15 cellular contexts compared by ENCODE assay signal in the genomic region with DNA sequence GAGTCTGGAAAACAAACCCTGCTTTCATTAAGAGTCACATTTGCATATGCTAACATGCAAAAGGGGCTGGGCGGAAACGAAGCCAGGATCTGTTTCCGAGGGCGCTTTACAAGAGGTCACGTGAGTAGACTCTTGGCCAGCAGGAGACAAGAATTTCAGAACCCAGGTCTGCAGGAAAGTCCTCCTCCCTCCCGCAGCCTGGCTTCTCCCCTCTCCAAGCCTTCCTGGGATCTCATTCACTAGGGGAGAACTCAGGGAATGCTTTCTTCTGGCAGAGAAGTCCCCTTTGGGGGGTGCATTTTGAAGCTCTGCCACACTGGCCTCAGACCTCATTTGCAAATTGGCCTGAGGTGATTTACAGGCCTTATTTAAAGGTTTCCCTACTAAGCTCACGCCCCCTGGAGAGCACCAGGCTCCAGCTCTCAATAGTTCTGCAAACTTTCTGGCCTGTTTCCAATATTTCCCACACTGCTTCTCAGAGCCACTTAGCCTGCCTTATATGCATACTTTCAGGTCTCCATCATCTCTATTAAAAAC. TPM values are rescaled to one million over a fixed set of nuclear protein-coding genes. Genes with fewer than 3 reads are reported as not detected.
DNase-seq lines count a peak whose midpoint lies in the region; ATAC-seq, FAIRE-seq and TF ChIP-seq lines count a peak whose summit lies in the region.
"Had no signal": no experiment of that assay in that cellular context is flagged by ENCODE, and none has a peak within 500 bp of the region (broad histone marks: within the 10 kb centered on the region; RNA-seq: fewer than 3 reads in every experiment).

No MANE protein-coding gene starts in this region.

- H3K36me3 ChIP-seq in GM23338 (ENCODE audit: insufficient read depth) (no peaks in the 10 kb centered on the region), H1 (ENCODE audit: control insufficient read depth in 2 of 4, insufficient read depth in 4 of 4, low read length in 3 of 4) (no peaks in the 10 kb centered on the region)

- H4K91ac ChIP-seq in H1 (replicated peaks; ENCODE audit: insufficient read length, low read length): no peak overlapping the region

- H3K9me2 ChIP-seq in GM23338 (ENCODE audit: insufficient read depth): peaks cover 4% of the 10 kb centered on the region; the same call in 1 of the 2 replicates

- no peak overlapping the region for H3K9ac ChIP-seq in H1 (replicated peaks in 1 of 4; ENCODE audit: extremely low read depth in 1 of 4, low read depth in 3 of 4, low read length in 3 of 4)

- H3K79me2 ChIP-seq in GM23338 (replicated peaks; ENCODE audit: insufficient read depth) (no peaks in the 10 kb centered on the region), H1 (ENCODE audit: control insufficient read depth in 1 of 2, insufficient read depth in 2 of 2, low read length in 2 of 2) (no peaks in the 10 kb centered on the region)

- POLR2A ChIA-PET in H1 (lab: Charles Lee; ENCODE audit: partially characterized antibody): interaction anchor here (1.0 to 1.6 kb wide), 4 partner anchors 13 to 47 kb away, joined by 3 to 5 read pairs (median 4); no protein-coding TSS in a partner anchor

- ATAC-seq in GM23338 (peak; percentile 86), HG02840 (IDR thresholded peaks at IDR 0.05; ENCODE audit: low FRiP score, unreplicated experiment) (no peak)
- ATAC-seq: body of pancreas had no signal

- no peak overlapping the region for H3K23ac ChIP-seq in H1 (ENCODE audit: insufficient read length)

- H2BK20ac ChIP-seq in H1 (ENCODE audit: low read length): no peak overlapping the region

- peak overlapping the region; percentile 67 for H2BK120ac ChIP-seq in H1 (replicated peaks; ENCODE audit: low read depth, low read length)

- no peak; a peak in 1 of 3 replicates for TF ChIP-seq EP300 in H1 (IDR thresholded peaks at IDR 0.05; ENCODE audit: borderline replicate concordance in 1 of 2, low read depth in 2 of 2, low read length in 2 of 2)

- H2AFZ ChIP-seq in GM23338 (no peak overlapping the region), H1 (ENCODE audit: low read length) (0 out of 2 replicates have a peak overlapping the region, but pooled peaks have one; percentile 87)

- H3K27me3 ChIP-seq in GM23338 (ENCODE audit: insufficient read depth) (no peaks in the 10 kb centered on the region), H1 (replicated peaks in 1 of 4; ENCODE audit: control insufficient read depth in 3 of 4, extremely low read depth in 1 of 4, insufficient read depth in 3 of 4, low read length in 3 of 4) (no peaks in the 10 kb centered on the region)
- H3K27me3 ChIP-seq: body of pancreas had no signal

- H3K27ac Mint-ChIP-seq in GM23338: peak overlapping the region; percentile 95

- no peak overlapping the region for H2AK5ac ChIP-seq in H1 (ENCODE audit: low read depth, low read length)

- WGBS in H1 (ENCODE audit: extremely low coverage in 1 of 2, insufficient coverage in 1 of 2, insufficient read length in 1 of 2, insufficient replicate concordance in 2 of 2, low coverage in 1 of 2, low lambda C conversion rate in 2 of 2, missing lambda C conversion rate in 1 of 2), 2 experiments: 15% methylated on average over 7 of the region's 7 CpGs; no CpG with 5 or more reads in 1 of the 2 experiments

- peak overlapping the region; percentile 47 for H4K5ac ChIP-seq in H1 (ENCODE audit: insufficient read length, low read depth, low read length)

- H3K4me1 Mint-ChIP-seq in GM23338: peaks cover 53% of the 10 kb centered on the region

- peak overlapping the region; percentile 36; the same call in 1 of the 2 replicates for H3K4me2 ChIP-seq in GM23338
- peak overlapping the region; percentile 45 to 48 for H3K4me2 ChIP-seq in H1 (ENCODE audit: insufficient read depth in 1 of 2, low read depth in 2 of 2, low read length in 2 of 2)

- H3K9me3 ChIP-seq in H1 (ENCODE audit: insufficient read depth in 2 of 2, low read depth in 1 of 2, low read length in 1 of 2): no peaks in the 10 kb centered on the region
- H3K9me3 ChIP-seq: body of pancreas had no signal

- H2BK15ac ChIP-seq in H1 (ENCODE audit: low read length): no peak overlapping the region

- H3F3A ChIP-seq in GM23338 (replicated peaks; ENCODE audit: low read depth): 0 out of 2 replicates have a peak, but pooled peaks cover 11% of the 10 kb centered on the region

- peak overlapping the region; percentile 48 for H3K4me3 Mint-ChIP-seq in GM23338

- peaks cover 3% of the 10 kb centered on the region for H3K27me3 Mint-ChIP-seq in GM23338 (ENCODE audit: insufficient read depth, low read depth, poor library complexity)

- H3K14ac ChIP-seq in H1 (ENCODE audit: insufficient read length): no peak overlapping the region

- no peaks in the 10 kb centered on the region; the same call in 2 of the 3 replicates for H3K9me3 Mint-ChIP-seq in GM23338

- H3K4me3 ChIP-seq in GM23338: no peak overlapping the region
- peak overlapping the region in 1 of 4 experiments; percentile 27; a peak in 3 of 8 replicates for H3K4me3 ChIP-seq in H1 (ENCODE audit: extremely low read depth in 1 of 4, insufficient read depth in 2 of 4, low read depth in 3 of 4, low read length in 4 of 4)
- H3K4me3 ChIP-seq: body of pancreas had no signal

- no peaks in the 10 kb centered on the region for H3K23me2 ChIP-seq in H1 (ENCODE audit: low read depth, low read length)

- no peaks in the 10 kb centered on the region for H3K79me1 ChIP-seq in H1 (ENCODE audit: low read depth, low read length)

- H3K4ac ChIP-seq in H1 (replicated peaks; ENCODE audit: insufficient read length, low read depth, low read length): no peak overlapping the region

- H4K20me1 ChIP-seq in GM23338 (replicated peaks; ENCODE audit: insufficient read depth): no peaks in the 10 kb centered on the region
- no peaks in the 10 kb centered on the region for H4K20me1 ChIP-seq in H1 (replicated peaks in 1 of 2; ENCODE audit: control insufficient read depth in 1 of 2, insufficient read depth in 2 of 2, low read length in 2 of 2)

- H3K18ac ChIP-seq in H1 (ENCODE audit: extremely low read depth, low read length): peak overlapping the region; percentile 74; the same call in 1 of the 2 replicates

- CTCF ChIA-PET in H1 (lab: Charles Lee; ENCODE audit: partially characterized antibody): interaction anchor here (0.5 to 2.1 kb wide), 9 partner anchors 35 to 139 kb away, joined by 3 to 7 read pairs (median 3); no protein-coding TSS in a partner anchor

- H2BK12ac ChIP-seq in H1 (ENCODE audit: low read depth, low read length): no peak overlapping the region; the same call in 1 of the 2 replicates

- H3K56ac ChIP-seq in H1 (replicated peaks; ENCODE audit: insufficient read length, low read depth, low read length): no peak overlapping the region

- no peak for TF ChIP-seq CTCF in GM23338 (conservative IDR thresholded peaks at IDR 0.05; ENCODE audit: low read depth in 2 of 2)
- no peak for TF ChIP-seq CTCF in H1 (IDR thresholded peaks at IDR 0.05; ENCODE audit: control extremely low read depth in 1 of 3, insufficient read depth in 1 of 3, low read depth in 1 of 3, low read length in 3 of 3)

- no peaks in the 10 kb centered on the region; the same call in 1 of the 3 replicates for H3K36me3 Mint-ChIP-seq in GM23338 (ENCODE audit: low read depth)

- no peak for TF ChIP-seq POLR2A in H1 (IDR thresholded peaks at IDR 0.05; ENCODE audit: control extremely low read depth in 1 of 2, low read depth in 2 of 2, low read length in 2 of 2)

- H3K27ac ChIP-seq in GM23338 (ENCODE audit: low read depth): peak overlapping the region; percentile 78
- peak overlapping the region; percentile 65; the same call in 1 of the 2 replicates for H3K27ac ChIP-seq in H1 (ENCODE audit: low read depth, low read length)
- H3K27ac ChIP-seq: body of pancreas, HL-60 had no signal

- H2BK5ac ChIP-seq in H1 (ENCODE audit: low read depth, low read length): peak overlapping the region; percentile 41; the same call in 1 of the 2 replicates

- H3K4me1 ChIP-seq in GM23338 (ENCODE audit: insufficient read depth) (peaks cover 39% of the 10 kb centered on the region), H1 (replicated peaks in 1 of 4; ENCODE audit: control insufficient read depth in 3 of 4, insufficient read depth in 4 of 4, low read length in 3 of 4) (peaks cover 2 to 30% (median 22%) of the 10 kb centered on the region in 4 experiments)

- DNase-seq in GM23338 (ENCODE audit: low spot score): peak; percentile 93
- DNase-seq in NCI-H345 treated with DMSO at 0.1 percent for 48 hours (lab: John Stamatoyannopoulos, UW; ENCODE audit: unreplicated experiment): peak; percentile 84
- DNase-seq in H1 (ENCODE audit: low read depth in 1 of 2, low spot score in 2 of 2): peak; percentile 62 to 78
- peak; percentile 36 for DNase-seq in non-pigmented ciliary epithelial cell (ENCODE audit: low read depth)
- DNase-seq in GM03348 (ENCODE audit: low spot score): no peak
- no peak for DNase-seq in SHP77 treated with DMSO at 0.1 percent for 48 hours (lab: John Stamatoyannopoulos, UW)
- DNase-seq in activated naive CD4-positive, alpha-beta T cell treated with Interleukin-2 at 50 U/mL for 16 hours: no peak
- DNase-seq: body of pancreas, NCI-H2107, SW 1271 had no signal

- peak; percentile 81 for FAIRE-seq in H1 (lab: Jason Lieb, UNC)
- FAIRE-seq: frontal cortex had no signal

- peak in 1 of 2 experiments; percentile 1; a peak in 1 of 4 replicates for TF ChIP-seq RAD21 in H1 (IDR thresholded peaks at IDR 0.05 in 1 of 2, conservative IDR thresholded peaks at IDR 0.05 in 1 of 2; ENCODE audit: low read depth in 2 of 2, low read length in 2 of 2)

- no peak overlapping the region for H4K8ac ChIP-seq in H1 (ENCODE audit: extremely low read depth, insufficient read depth, low read length)

TF ChIP-seq in GM23338, 12 proteins besides CTCF, POLR2A, EP300 and RAD21 (continues in another document):
- TF ChIP-seq JUNB (IDR thresholded peaks at IDR 0.05; ENCODE audit: unreplicated experiment) (no peak), ZNF114 (CRISPR knock-in tag; IDR thresholded peaks at IDR 0.05) (peak; percentile 91; the same call in 1 of the 2 replicates)

TF ChIP-seq in H1, 55 proteins besides CTCF, POLR2A, EP300 and RAD21 (continues in another document):
- TF ChIP-seq HDAC2 (IDR thresholded peaks at IDR 0.05; ENCODE audit: borderline replicate concordance in 1 of 2, low read depth in 2 of 2, low read length in 2 of 2): 0 out of 4 replicates have a peak, but pooled peaks of 1 of the 2 experiments have one; percentile 23
- no peak for TF ChIP-seq SP2 (IDR thresholded peaks at IDR 0.05; ENCODE audit: low read length)

RNA-seq across cellular contexts. Expression of a gene that starts 57.2 kb away (rescaled TPM):
- total RNA-seq in GM23338 (2014; rRNA removed; shearing (Covaris generic)): 2.7 and 3.3 TPM in 2 replicates
- polyA plus RNA-seq in GM23338 (2016; fragmentation: Nextera tagmentation; extraction: Ambion mirVana) (1.8 and 2.7 TPM in 2 replicates), H1 (2011; rRNA removed) (3.1 and 4.1 TPM in 2 replicates)
- 1.3 and 2.2 TPM in 2 replicates for total RNA-seq in H1 (2021; fragmentation: NEBNext Ultra II Directional; extraction: Animal tissue kit (Norgen Biotek cat#: 25700))
- polyA plus RNA-seq in H1 (2011; cell fraction: cytosol; rRNA removed): 1.8 TPM
- polyA plus RNA-seq in H1 (2011; cell fraction: nucleus; rRNA removed): 6.4 TPM
- polyA plus RNA-seq in H1 (2012, experiment 1 of 2): 1.0 to 1.8 TPM (median 1.3 TPM) in 4 replicates
- polyA plus RNA-seq in H1 (2012, experiment 2 of 2): 0.73 TPM
- 2.2 TPM for polyA plus RNA-seq in H1 (2013, experiment 1 of 2)
- 2.9 TPM for polyA plus RNA-seq in H1 (2013, experiment 2 of 2)
- polyA minus RNA-seq in H1 (2011; rRNA and poly(A)+ RNA removed): 5.1 and 8.7 TPM in 2 replicates
- polyA minus RNA-seq in H1 (2011; cell fraction: cytosol; rRNA and poly(A)+ RNA removed): 1.8 TPM
- 5.4 TPM for polyA minus RNA-seq in H1 (2011; cell fraction: nucleus; rRNA and poly(A)+ RNA removed)
- total RNA-seq: activated CD8-positive, alpha-beta memory T cell treated with anti-CD3 and anti-CD28 coated beads for 36 hours; Daoy had no signal

Comparison
In these comparisons a context has a peak if more than half of its experiments do, and no peak if none do; other contexts are left out.
1. DNase-seq: peak in GM23338 (single experiment), NCI-H345 treated with DMSO at 0.1 percent for 48 hours (single experiment), H1 (2 of 2) and non-pigmented ciliary epithelial cell (single experiment); none in GM03348 (single experiment), SHP77 treated with DMSO at 0.1 percent for 48 hours (single experiment) and activated naive CD4-positive, alpha-beta T cell treated with Interleukin-2 at 50 U/mL for 16 hours (single experiment).